ENCODE assay signal across 8 cellular contexts in genomic region chr13:36919833-36920611, GRCh38. TPM values are rescaled to one million over a fixed set of nuclear protein-coding genes. Genes with fewer than 3 reads are reported as not detected.
DNase-seq lines count a peak whose midpoint lies in the region; ATAC-seq and TF ChIP-seq lines count a peak whose summit lies in the region.

SMAD9 (minus strand) TSS chr13:36920238; CDS start chr13:36879689, 40,549 bp downstream.

- 1 to 5% methylated on average over 33 to 50 of the region's 102 CpGs for WGBS in mesodermal cell (ENCODE audit: insufficient coverage in 2 of 2), 2 experiments
- 2% methylated on average over 100 of the region's 102 CpGs for WGBS in thymus

- TF ChIP-seq CTCF in epithelial cell of proximal tubule (conservative IDR thresholded peaks at IDR 0.05; ENCODE audit: low read depth, low read length), result no peak

- H3K4me1 ChIP-seq in mesodermal cell (ENCODE audit: control insufficient read depth, insufficient read depth, low read length, poor library complexity, severe bottlenecking) (peaks cover 26% of the 10 kb centered on the region), thymus (ENCODE audit: control insufficient read depth, insufficient read depth, low read length) (no peaks in the 10 kb centered on the region)

- DNase-seq in DMS79 treated with DMSO at 0.1 percent for 48 hours (lab: John Stamatoyannopoulos, UW), result peak; percentile 58
- DNase-seq in MG63, result peak; percentile 87
- DNase-seq in T1000 (lab: John Stamatoyannopoulos, UW), result peak; percentile 29
- no peak for DNase-seq in epithelial cell of proximal tubule (ENCODE audit: low read depth)
- DNase-seq in NAMALWA (ENCODE audit: low spot score), result no peak

- ATAC-seq in GM21515 (IDR thresholded peaks at IDR 0.05; ENCODE audit: unreplicated experiment), result peak; percentile 72

- H3K9me3 ChIP-seq in MG63, result no peaks in the 10 kb centered on the region
- H3K9me3 ChIP-seq in mesodermal cell (ENCODE audit: control insufficient read depth, low read length), result no peaks in the 10 kb centered on the region
- H3K9me3 ChIP-seq in thymus (ENCODE audit: control insufficient read depth), result no peaks in the 10 kb centered on the region

- H3K27ac ChIP-seq in mesodermal cell (ENCODE audit: low read depth, low read length, severe bottlenecking) (peak within 1 kb of the TSS; percentile 86), thymus (ENCODE audit: low read depth) (no peak within 1 kb of the TSS)

- peak within 1 kb of the TSS; percentile 62 for H3K4me3 ChIP-seq in MG63
- peak within 1 kb of the TSS; percentile 61 for H3K4me3 ChIP-seq in epithelial cell of proximal tubule (ENCODE audit: low read depth, low read length)
- H3K4me3 ChIP-seq in mesodermal cell (ENCODE audit: extremely low read depth, insufficient read depth, low read length, poor library complexity, severe bottlenecking), result peak within 1 kb of the TSS; percentile 67
- peak within 1 kb of the TSS; percentile 44 for H3K4me3 ChIP-seq in thymus (ENCODE audit: low read length)

- H3K36me3 ChIP-seq in MG63, result no peaks in the 10 kb centered on the region
- no peaks in the 10 kb centered on the region for H3K36me3 ChIP-seq in mesodermal cell (ENCODE audit: control insufficient read depth, insufficient read depth, low read length)
- no peaks in the 10 kb centered on the region for H3K36me3 ChIP-seq in thymus (ENCODE audit: control insufficient read depth, insufficient read depth)

- H3K27me3 ChIP-seq in MG63 (no peaks in the 10 kb centered on the region), thymus (ENCODE audit: control insufficient read depth, insufficient read depth) (peaks cover 31% of the 10 kb centered on the region)

RNA-seq across cellular contexts. Expression of gene SMAD9, which starts in this region (rescaled TPM):
- total RNA-seq in MG63 (2014; rRNA removed; shearing (Covaris generic); ENCODE audit: low replicate concordance), result 7.0 and 7.6 TPM in 2 replicates
- 0.80 and 4.8 TPM in 2 replicates for total RNA-seq in epithelial cell of proximal tubule
- polyA plus RNA-seq in mesodermal cell (2013, experiment 1 of 2), result 23.3 TPM
- polyA plus RNA-seq in mesodermal cell (2013, experiment 2 of 2), result 27.5 TPM
- 1.9 TPM for polyA plus RNA-seq in thymus

Comparison
In these comparisons a context has a peak if more than half of its experiments do, and no peak if none do; other contexts are left out.
1. DNase-seq: peak in DMS79 treated with DMSO at 0.1 percent for 48 hours (single experiment), MG63 (single experiment) and T1000 (single experiment); none in epithelial cell of proximal tubule (single experiment) and NAMALWA (single experiment).
2. Peak in every context shown above with its lines, with median percentiles within 50 percentile points of each other: H3K4me3 ChIP-seq.